ENCODE assay signal across 17 cellular contexts in genomic region chr1:200314085-200314750, GRCh38.
DNase-seq lines count a peak whose midpoint lies in the region; ATAC-seq and TF ChIP-seq lines count a peak whose summit lies in the region.
"Had no signal": no experiment of that assay in that cellular context is flagged by ENCODE, and none has a peak within 500 bp of the region (broad histone marks: within the 10 kb centered on the region; RNA-seq: fewer than 3 reads in every experiment).

No MANE protein-coding gene starts in this region.

- peaks cover 36% of the 10 kb centered on the region for H3K27me3 Mint-ChIP-seq in activated T-helper 2 cell treated with anti-CD3 and anti-CD28 coated beads, Interferon-gamma antibody, Interleukin-2, Interleukin-4, amounts not matched to agents 10 μg/mL and 5 μg/mL and 100 μg/mL, durations not matched to agents 14 hours and 24 hours and 36 hours (ENCODE audit: low read depth)

- H3K4me3 Mint-ChIP-seq in activated T-helper 2 cell treated with anti-CD3 and anti-CD28 coated beads, Interferon-gamma antibody, Interleukin-2, Interleukin-4, amounts not matched to agents 10 μg/mL and 5 μg/mL and 100 μg/mL, durations not matched to agents 14 hours and 24 hours and 36 hours (ENCODE audit: low read depth) = no peak overlapping the region
- H3K4me3 Mint-ChIP-seq: activated CD4-positive, alpha-beta memory T cell treated with anti-CD3 and anti-CD28 coated beads for 36 hours had no signal

- H3K9ac ChIP-seq in GM23248 = peak overlapping the region; percentile 8; the same call in 1 of the 2 replicates
- H3K9ac ChIP-seq in skeletal muscle satellite cell (ENCODE audit: low read depth, low read length) = no peak overlapping the region

- no peak for TF ChIP-seq CTCF in body of pancreas (IDR thresholded peaks at IDR 0.05)

- no peaks in the 10 kb centered on the region for H3K9me3 Mint-ChIP-seq in activated T-helper 2 cell treated with anti-CD3 and anti-CD28 coated beads, Interferon-gamma antibody, Interleukin-2, Interleukin-4, amounts not matched to agents 10 μg/mL and 5 μg/mL and 100 μg/mL, durations not matched to agents 14 hours and 24 hours and 36 hours
- H3K9me3 Mint-ChIP-seq: activated CD4-positive, alpha-beta memory T cell treated with anti-CD3 and anti-CD28 coated beads for 36 hours; CD4-positive, alpha-beta memory T cell had no signal

- peaks cover 78% of the 10 kb centered on the region for H3F3A ChIP-seq in GM23248 (ENCODE audit: insufficient read depth)

- peaks cover 63% of the 10 kb centered on the region for H3K4me1 ChIP-seq in GM23248 (ENCODE audit: insufficient read depth)
- peaks cover 4% of the 10 kb centered on the region for H3K4me1 ChIP-seq in body of pancreas
- H3K4me1 ChIP-seq in skeletal muscle satellite cell (ENCODE audit: control insufficient read depth, insufficient read depth, low read length) = peaks cover 17% of the 10 kb centered on the region

- H2AFZ ChIP-seq in GM23248 = no peak overlapping the region

- ATAC-seq in body of pancreas (peak; percentile 53), HG03039 (IDR thresholded peaks at IDR 0.05; ENCODE audit: unreplicated experiment) (no peak), GM19455 (IDR thresholded peaks at IDR 0.05; ENCODE audit: unreplicated experiment) (no peak)
- ATAC-seq: esophagus mucosa, mucosa of descending colon had no signal

- no peaks in the 10 kb centered on the region for H4K20me1 ChIP-seq in GM23248 (ENCODE audit: insufficient read depth)

- H3K27ac Mint-ChIP-seq in activated T-helper 2 cell treated with anti-CD3 and anti-CD28 coated beads, Interferon-gamma antibody, Interleukin-2, Interleukin-4, amounts not matched to agents 10 μg/mL and 5 μg/mL and 100 μg/mL, durations not matched to agents 14 hours and 24 hours and 36 hours = no peak overlapping the region
- H3K27ac Mint-ChIP-seq: activated CD4-positive, alpha-beta memory T cell treated with anti-CD3 and anti-CD28 coated beads for 36 hours; CD4-positive, alpha-beta memory T cell had no signal

- DNase-seq in GM23248 (peak; percentile 77), body of pancreas (no peak), kidney tubule cell (ENCODE audit: low spot score) (peak; percentile 78), KG1 (lab: John Stamatoyannopoulos, UW) (no peak)
- DNase-seq in activated T-helper 2 cell treated with anti-CD3 and anti-CD28 coated beads, Interferon-gamma antibody, Interleukin-2, Interleukin-4, amounts not matched to agents 10 μg/mL and 5 μg/mL and 100 μg/mL, durations not matched to agents 14 hours and 24 hours and 36 hours (ENCODE audit: low spot score) = no peak
- DNase-seq: activated CD4-positive, alpha-beta memory T cell treated with anti-CD3 and anti-CD28 coated beads for 36 hours; activated effector memory CD4-positive, alpha-beta T cell treated with Interleukin-2 at 50 U/mL for 16 hours; CD4-positive, alpha-beta memory T cell; mucosa of descending colon; NCI-H1417; NCI-H510A treated with DMSO at 0.1 percent for 48 hours; stimulated activated naive CD4-positive, alpha-beta T cell treated with Interleukin-2 at 50 U/mL for 16 hours; T-helper 9 cell had no signal

- no peaks in the 10 kb centered on the region for H3K9me2 ChIP-seq in GM23248 (ENCODE audit: insufficient read depth)

- H3K36me3 Mint-ChIP-seq in activated T-helper 2 cell treated with anti-CD3 and anti-CD28 coated beads, Interferon-gamma antibody, Interleukin-2, Interleukin-4, amounts not matched to agents 10 μg/mL and 5 μg/mL and 100 μg/mL, durations not matched to agents 14 hours and 24 hours and 36 hours (ENCODE audit: low read depth) = no peaks in the 10 kb centered on the region
- H3K36me3 Mint-ChIP-seq: activated CD4-positive, alpha-beta memory T cell treated with anti-CD3 and anti-CD28 coated beads for 36 hours; CD4-positive, alpha-beta memory T cell had no signal

- 39 to 41% methylated on average over 5 of the region's 5 CpGs for WGBS in GM23248 (ENCODE audit: low coverage in 1 of 2, low lambda C conversion rate in 2 of 2, missing lambda C conversion rate in 2 of 2), 2 experiments
- WGBS in body of pancreas, 2 donors = 56 to 57% methylated on average over 5 of the region's 5 CpGs

- intact Hi-C loops in body of pancreas (cut with DNase I) = no loop called here
- intact Hi-C loops in activated T-helper 2 cell treated with anti-CD3 and anti-CD28 coated beads, Interferon-gamma antibody, Interleukin-2, Interleukin-4, amounts not matched to agents 10 μg/mL and 5 μg/mL and 100 μg/mL, durations not matched to agents 14 hours and 24 hours and 36 hours (cut with micrococcal nuclease) = no loop called here

- H3K36me3 ChIP-seq in GM23248 (ENCODE audit: low read depth) (no peaks in the 10 kb centered on the region), body of pancreas (replicated peaks in 1 of 2; ENCODE audit: insufficient read depth in 1 of 2, low read depth in 2 of 2) (no peaks in the 10 kb centered on the region), skeletal muscle satellite cell (ENCODE audit: insufficient read depth, low read length) (no peaks in the 10 kb centered on the region)

- H3K4me1 Mint-ChIP-seq in activated T-helper 2 cell treated with anti-CD3 and anti-CD28 coated beads, Interferon-gamma antibody, Interleukin-2, Interleukin-4, amounts not matched to agents 10 μg/mL and 5 μg/mL and 100 μg/mL, durations not matched to agents 14 hours and 24 hours and 36 hours (ENCODE audit: low read depth) = no peaks in the 10 kb centered on the region

- H3K9me3 ChIP-seq in GM23248 (ENCODE audit: low read depth) (no peaks in the 10 kb centered on the region), body of pancreas (no peaks in the 10 kb centered on the region), skeletal muscle satellite cell (replicated peaks; ENCODE audit: low read length) (no peaks in the 10 kb centered on the region)
- H3K9me3 ChIP-seq: mucosa of descending colon had no signal

- no peak for TF ChIP-seq POLR2A in body of pancreas (IDR thresholded peaks at IDR 0.05)

- in situ Hi-C loops in GM23248 (cut with MboI) = no loop called here

- peak overlapping the region; percentile 54 for H3K4me2 ChIP-seq in GM23248 (ENCODE audit: unreplicated experiment)
- H3K4me2 ChIP-seq in skeletal muscle satellite cell (ENCODE audit: low read length) = peak overlapping the region; percentile 3

- H3K4me3 ChIP-seq in GM23248 (0 out of 2 replicates have a peak overlapping the region, but pooled peaks have one; percentile 5), body of pancreas (no peak overlapping the region), skeletal muscle satellite cell (ENCODE audit: low read length) (no peak overlapping the region)
- H3K4me3 ChIP-seq: mucosa of descending colon had no signal

- no peaks in the 10 kb centered on the region for H3K79me2 ChIP-seq in GM23248 (ENCODE audit: insufficient read depth)

- H3K27me3 ChIP-seq in GM23248 (replicated peaks; ENCODE audit: insufficient read depth) = no peaks in the 10 kb centered on the region
- no peaks in the 10 kb centered on the region for H3K27me3 ChIP-seq in body of pancreas
- no peaks in the 10 kb centered on the region for H3K27me3 ChIP-seq in skeletal muscle satellite cell (ENCODE audit: control insufficient read depth, insufficient read depth, low read length)

- H3K27ac ChIP-seq in GM23248 = peak overlapping the region; percentile 94
- peak overlapping the region in 2 of 4 donors; percentile 7 to 67 for H3K27ac ChIP-seq in body of pancreas

Comparison
In these comparisons a context has a peak if more than half of its experiments do, and no peak if none do; other contexts are left out.
1. DNase-seq: peak in GM23248 (single experiment) and kidney tubule cell (single experiment); none in body of pancreas (0 of 4), KG1 (single experiment) and activated T-helper 2 cell treated with anti-CD3 and anti-CD28 coated beads, Interferon-gamma antibody, Interleukin-2, Interleukin-4, amounts not matched to agents 10 μg/mL and 5 μg/mL and 100 μg/mL, durations not matched to agents 14 hours and 24 hours and 36 hours (single experiment).